8 cellular contexts compared by ENCODE assay signal in the genomic region with DNA sequence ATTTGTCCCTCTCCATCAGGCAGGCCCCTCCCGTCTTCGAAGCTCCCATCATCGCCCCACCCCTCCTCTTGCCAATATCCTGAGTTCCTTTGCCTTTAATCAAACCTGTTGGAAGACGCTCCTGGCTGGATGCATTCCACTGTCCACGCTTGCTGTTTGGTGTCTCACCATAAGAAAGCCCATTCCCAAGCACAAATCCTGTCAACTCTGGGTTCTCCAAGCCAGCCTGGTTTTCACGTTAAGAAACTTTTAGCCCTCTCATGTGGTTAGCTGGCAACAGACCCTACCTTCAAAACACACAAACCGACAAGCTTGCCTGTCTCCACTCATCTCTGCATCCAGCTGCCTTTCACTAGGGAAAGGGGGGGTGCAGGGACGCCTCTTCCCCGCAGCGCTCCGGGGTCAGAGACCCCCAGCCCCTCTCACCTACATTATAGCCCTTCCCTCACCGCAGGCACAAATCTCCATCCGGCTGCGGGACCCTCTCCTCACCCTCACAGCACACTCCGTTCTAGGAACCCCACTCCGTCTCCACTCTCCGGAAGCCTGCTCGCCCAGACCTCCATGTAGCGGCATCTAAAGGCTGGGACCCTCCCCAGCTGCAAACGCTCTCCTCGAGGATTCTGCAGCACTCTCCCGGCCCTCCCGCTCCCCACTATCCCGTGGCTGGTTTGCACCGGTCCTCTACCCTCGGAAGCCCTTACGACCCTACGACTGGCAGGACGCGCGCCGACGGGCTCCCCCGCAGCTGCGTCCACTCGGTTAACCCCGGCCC. TPM values are rescaled to one million over a fixed set of nuclear protein-coding genes. Genes with fewer than 3 reads are reported as not detected.
DNase-seq lines count a peak whose midpoint lies in the region; ATAC-seq and TF ChIP-seq lines count a peak whose summit lies in the region.

No MANE protein-coding gene starts in this region.

- H3K27ac Mint-ChIP-seq in neural progenitor cell, result peak overlapping the region; percentile 25

- H3K27me3 ChIP-seq in RWPE2 (ENCODE audit: insufficient read depth, poor library complexity, severe bottlenecking), result no peaks in the 10 kb centered on the region
- peaks cover 7% of the 10 kb centered on the region for H3K27me3 ChIP-seq in neural progenitor cell

- no peaks in the 10 kb centered on the region for H3F3A ChIP-seq in neural progenitor cell (ENCODE audit: low read depth)

- peak overlapping the region; percentile 67 for H3K9ac ChIP-seq in neural progenitor cell

- H3K9me3 Mint-ChIP-seq in neural progenitor cell, result no peaks in the 10 kb centered on the region

- H3K27me3 Mint-ChIP-seq in neural progenitor cell (ENCODE audit: insufficient read depth, low read depth), result no peaks in the 10 kb centered on the region

- TF ChIP-seq CTCF in RWPE2 (IDR thresholded peaks at IDR 0.05; ENCODE audit: poor library complexity, severe bottlenecking), result no peak
- no peak for TF ChIP-seq CTCF in epithelial cell of proximal tubule (conservative IDR thresholded peaks at IDR 0.05; ENCODE audit: low read depth, low read length)
- no peak for TF ChIP-seq CTCF in neural progenitor cell (IDR thresholded peaks at IDR 0.05)

- H3K79me2 ChIP-seq in neural progenitor cell (ENCODE audit: low read depth), result peaks cover 9% of the 10 kb centered on the region

- ATAC-seq in RWPE2 (ENCODE audit: low read depth), result peak; percentile 26; the same call in 2 of the 3 replicates

- H4K20me1 ChIP-seq in neural progenitor cell (ENCODE audit: low read depth), result peaks cover 9% of the 10 kb centered on the region

- peaks cover 29% of the 10 kb centered on the region for H3K4me1 Mint-ChIP-seq in neural progenitor cell

- peaks cover under 1% of the 10 kb centered on the region; the same call in 1 of the 2 replicates for H3K36me3 ChIP-seq in RWPE2 (ENCODE audit: low read depth)
- H3K36me3 ChIP-seq in neural progenitor cell, result no peaks in the 10 kb centered on the region

- H3K9me3 ChIP-seq in RWPE2 (ENCODE audit: severe bottlenecking) (no peaks in the 10 kb centered on the region), neural progenitor cell (ENCODE audit: low read depth) (no peaks in the 10 kb centered on the region)

- peak overlapping the region; percentile 97 for H3K4me3 Mint-ChIP-seq in neural progenitor cell

- DNase-seq in activated CD8-positive, alpha-beta memory T cell treated with anti-CD3 and anti-CD28 coated beads, Interleukin-2, amount 50 U/mL, for 48 hours, result peak; percentile 51
- no peak for DNase-seq in activated CD8-positive, alpha-beta memory T cell treated with anti-CD3 and anti-CD28 coated beads for 24 hours
- DNase-seq in RWPE2 (ENCODE audit: low spot score) (no peak), epithelial cell of proximal tubule (ENCODE audit: low read depth) (no peak), neural progenitor cell (ENCODE audit: low spot score) (peak; percentile 40), NCI-H146 (lab: John Stamatoyannopoulos, UW) (no peak), cortex of kidney (lab: John Stamatoyannopoulos, UW) (no peak), NCI-H2081 treated with DMSO at 0.1 percent for 48 hours (lab: John Stamatoyannopoulos, UW) (no peak)

- peaks cover 14% of the 10 kb centered on the region for H3K4me1 ChIP-seq in RWPE2 (ENCODE audit: insufficient read depth, poor library complexity, severe bottlenecking)
- peaks cover 4% of the 10 kb centered on the region for H3K4me1 ChIP-seq in neural progenitor cell

- H3K36me3 Mint-ChIP-seq in neural progenitor cell, result peaks cover 3% of the 10 kb centered on the region

- H3K27ac ChIP-seq in RWPE2 (ENCODE audit: poor library complexity, severe bottlenecking), result peak overlapping the region; percentile 65
- no peak overlapping the region for H3K27ac ChIP-seq in neural progenitor cell

- peak overlapping the region; percentile 87 for H3K4me2 ChIP-seq in neural progenitor cell

- H2AFZ ChIP-seq in neural progenitor cell (replicated peaks), result peak overlapping the region; percentile 95

- peak overlapping the region; percentile 84 for H3K4me3 ChIP-seq in RWPE2 (ENCODE audit: severe bottlenecking)
- peak overlapping the region; percentile 87 for H3K4me3 ChIP-seq in epithelial cell of proximal tubule (ENCODE audit: low read depth, low read length)
- H3K4me3 ChIP-seq in neural progenitor cell, result peak overlapping the region; percentile 90

RNA-seq across cellular contexts. Expression of gene GORASP1, which starts 1.0 kb away (rescaled TPM):
- total RNA-seq in epithelial cell of proximal tubule, result 17.6 and 38.8 TPM in 2 replicates
- 18.0 and 38.5 TPM in 2 replicates for total RNA-seq in neural progenitor cell (ENCODE audit: low replicate concordance)

RNA-seq across cellular contexts. Expression of gene TTC21A, which starts 1.0 kb away (rescaled TPM):
- 0.58 and 0.86 TPM in 2 replicates for total RNA-seq in epithelial cell of proximal tubule
- total RNA-seq in neural progenitor cell (ENCODE audit: low replicate concordance), result 1.2 and 2.3 TPM in 2 replicates

RNA-seq across cellular contexts. Expression of gene CSRNP1, which starts 46.9 kb away (rescaled TPM):
- total RNA-seq in epithelial cell of proximal tubule (11.5 and 12.7 TPM in 2 replicates), neural progenitor cell (ENCODE audit: low replicate concordance) (1.9 and 6.5 TPM in 2 replicates)

RNA-seq across cellular contexts. Expression of gene WDR48, which starts 54.7 kb away (rescaled TPM):
- 17.3 and 29.5 TPM in 2 replicates for total RNA-seq in epithelial cell of proximal tubule
- 76.3 and 127 TPM in 2 replicates for total RNA-seq in neural progenitor cell (ENCODE audit: low replicate concordance)

RNA-seq across cellular contexts. Expression of gene SCN11A, which starts 54.7 kb away (rescaled TPM):
- total RNA-seq in epithelial cell of proximal tubule, result not detected in 2 replicates
- total RNA-seq in neural progenitor cell (ENCODE audit: low replicate concordance), result 0.69 and 0.81 TPM in 2 replicates

Comparison
In these comparisons a context has a peak if more than half of its experiments do, and no peak if none do; other contexts are left out.
1. DNase-seq: peak in activated CD8-positive, alpha-beta memory T cell treated with anti-CD3 and anti-CD28 coated beads, Interleukin-2, amount 50 U/mL, for 48 hours (single experiment) and neural progenitor cell (single experiment); none in activated CD8-positive, alpha-beta memory T cell treated with anti-CD3 and anti-CD28 coated beads for 24 hours (single experiment), RWPE2 (single experiment), epithelial cell of proximal tubule (single experiment), NCI-H146 (single experiment), cortex of kidney (single experiment) and NCI-H2081 treated with DMSO at 0.1 percent for 48 hours (single experiment).
2. Peak in every context shown above with its lines, with median percentiles within 50 percentile points of each other: H3K4me3 ChIP-seq.